In genomic region chr17:79191270-79191934, GRCh38 we compare ENCODE assay signal across 17 cellular contexts.
"Had no signal": no experiment of that assay in that cellular context is flagged by ENCODE, and none has a peak within 500 bp of the region (broad histone marks: within the 10 kb centered on the region; RNA-seq: fewer than 3 reads in every experiment).

No MANE protein-coding gene starts in this region.

- H3K4me3 ChIP-seq: esophagus squamous epithelium, left ventricle myocardium inferior, lower lobe of right lung, right atrium auricular region had no signal

- DNase-seq: effector memory CD8-positive, alpha-beta T cell; esophagus squamous epithelium; foreskin fibroblast; kidney; left cardiac atrium; left ventricle myocardium inferior; lower lobe of right lung; naive B cell; posterior cingulate gyrus; small intestine; stimulated activated CD4-positive, alpha-beta T cell treated with anti-CD3 and anti-CD28 coated beads, Interleukin-12 subunit alpha, Interleukin-12 subunit beta, amount 100 ng/mL, for 4 hours; stimulated activated naive CD4-positive, alpha-beta T cell treated with Interleukin-2 at 50 U/mL for 16 hours had no signal

- H3K36me3 Mint-ChIP-seq: memory B cell, mesothelial cell of epicardium, naive B cell, type B pancreatic cell had no signal

- H3K4me1 ChIP-seq: esophagus squamous epithelium, left ventricle myocardium inferior, lower lobe of right lung, right atrium auricular region had no signal

- H3K4me1 Mint-ChIP-seq: memory B cell, mesothelial cell of epicardium, naive B cell, nephron had no signal

- H3K27ac Mint-ChIP-seq: effector memory CD8-positive, alpha-beta T cell; memory B cell; mesothelial cell of epicardium; naive B cell; nephron; type B pancreatic cell had no signal

- H3K36me3 ChIP-seq: esophagus squamous epithelium, left ventricle myocardium inferior, lower lobe of right lung, right atrium auricular region had no signal

- H3K9me3 Mint-ChIP-seq: memory B cell, mesothelial cell of epicardium, naive B cell, nephron, type B pancreatic cell had no signal

- H3K27ac ChIP-seq: esophagus squamous epithelium, left ventricle myocardium inferior, lower lobe of right lung, right atrium auricular region had no signal

- H3K9me3 ChIP-seq: esophagus squamous epithelium, left ventricle myocardium inferior, lower lobe of right lung, right atrium auricular region had no signal

- H3K4me3 Mint-ChIP-seq: effector memory CD8-positive, alpha-beta T cell; memory B cell; mesothelial cell of epicardium; naive B cell; nephron; type B pancreatic cell had no signal
